ENCODE assay signal across 24 cellular contexts in the genomic region with DNA sequence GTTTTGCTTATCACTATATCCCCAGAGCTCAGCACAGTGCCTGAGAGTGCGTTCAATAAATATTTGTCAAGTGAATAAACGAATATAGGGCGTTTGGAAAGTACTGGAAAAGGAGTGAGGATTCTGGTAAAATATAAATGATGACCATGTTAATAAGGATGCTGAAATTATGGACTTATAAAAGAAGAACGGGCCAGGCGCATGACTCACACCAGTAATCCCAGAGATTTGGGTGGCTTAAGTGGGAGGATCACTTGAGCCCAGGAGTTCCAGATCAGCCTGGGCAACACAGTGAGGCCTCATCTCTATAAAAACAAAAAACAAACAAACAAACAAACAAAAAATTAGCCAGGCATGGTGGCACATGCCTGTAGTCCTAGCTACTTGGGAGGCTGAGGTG.
DNase-seq lines count a peak whose midpoint lies in the region; ATAC-seq and TF ChIP-seq lines count a peak whose summit lies in the region.
"Had no signal": no experiment of that assay in that cellular context is flagged by ENCODE, and none has a peak within 500 bp of the region (broad histone marks: within the 10 kb centered on the region; RNA-seq: fewer than 3 reads in every experiment).

No MANE protein-coding gene starts in this region.

- H3K9ac ChIP-seq in smooth muscle cell (ENCODE audit: low read depth): no peak overlapping the region
- H3K9ac ChIP-seq: BLaER1 had no signal

- no peak for ATAC-seq in WTC11
- ATAC-seq: A549, GM12878 had no signal

- POLR2A ChIA-PET in WTC11 (lab: Charles Lee): no interaction called here

- CTCF ChIA-PET in WTC11 (lab: Charles Lee): no interaction called here

- no peak overlapping the region for H2AFZ ChIP-seq in hepatocyte
- no peak overlapping the region for H2AFZ ChIP-seq in smooth muscle cell (ENCODE audit: low read depth)

- H3K27me3 ChIP-seq in hepatocyte: no peaks in the 10 kb centered on the region
- H3K27me3 ChIP-seq in smooth muscle cell (ENCODE audit: low read depth): no peaks in the 10 kb centered on the region
- H3K27me3 ChIP-seq: BE2C, BLaER1 had no signal

- H3K4me3 ChIP-seq in hepatocyte (no peak overlapping the region), smooth muscle cell (no peak overlapping the region)
- H3K4me3 ChIP-seq: A549, BLaER1, GM12878 had no signal

- no peaks in the 10 kb centered on the region for H3K9me2 ChIP-seq in hepatocyte (replicated peaks; ENCODE audit: insufficient read depth)

- no peak overlapping the region for H3K27ac ChIP-seq in hepatocyte
- no peak overlapping the region for H3K27ac ChIP-seq in smooth muscle cell (ENCODE audit: low read depth)
- H3K27ac ChIP-seq: 22Rv1, A549, BLaER1 had no signal

- no peak overlapping the region for H3K4me3 Mint-ChIP-seq in WTC11
- H3K4me3 Mint-ChIP-seq in T-helper 2 cell treated with Interferon-gamma antibody and Interleukin-4, amounts not matched to agents 5 μg/mL and 100 μg/mL, for 36 hours: no peak overlapping the region
- H3K4me3 Mint-ChIP-seq: CD14-positive monocyte; CD4-positive, alpha-beta memory T cell; CD4-positive, CD25-positive, alpha-beta regulatory T cell; CD8-positive, alpha-beta memory T cell had no signal

- no peaks in the 10 kb centered on the region for H3K9me3 Mint-ChIP-seq in WTC11
- no peaks in the 10 kb centered on the region for H3K9me3 Mint-ChIP-seq in T-helper 2 cell treated with Interferon-gamma antibody and Interleukin-4, amounts not matched to agents 5 μg/mL and 100 μg/mL, for 36 hours
- H3K9me3 Mint-ChIP-seq: CD4-positive, CD25-positive, alpha-beta regulatory T cell; CD8-positive, alpha-beta memory T cell had no signal

- TF ChIP-seq CTCF in hepatocyte (IDR thresholded peaks at IDR 0.05; ENCODE audit: poor library complexity) (no peak), smooth muscle cell (IDR thresholded peaks at IDR 0.05; ENCODE audit: borderline replicate concordance, insufficient read depth, poor library complexity, severe bottlenecking) (no peak), WTC11 (IDR thresholded peaks at IDR 0.05) (no peak)

- H3K27me3 Mint-ChIP-seq in WTC11 (ENCODE audit: low read depth): no peaks in the 10 kb centered on the region
- H3K27me3 Mint-ChIP-seq in T-helper 2 cell treated with Interferon-gamma antibody and Interleukin-4, amounts not matched to agents 5 μg/mL and 100 μg/mL, for 36 hours (ENCODE audit: low read depth): no peaks in the 10 kb centered on the region
- H3K27me3 Mint-ChIP-seq: CD4-positive, alpha-beta memory T cell; CD4-positive, CD25-positive, alpha-beta regulatory T cell; CD8-positive, alpha-beta memory T cell had no signal

- no peaks in the 10 kb centered on the region for H3F3A ChIP-seq in smooth muscle cell (ENCODE audit: low read depth)

- H4K20me1 ChIP-seq in hepatocyte (ENCODE audit: insufficient read depth, poor library complexity, severe bottlenecking): no peaks in the 10 kb centered on the region
- no peaks in the 10 kb centered on the region for H4K20me1 ChIP-seq in smooth muscle cell (ENCODE audit: low read depth)
- H4K20me1 ChIP-seq: BLaER1 had no signal

- H3K36me3 Mint-ChIP-seq in WTC11: no peaks in the 10 kb centered on the region
- H3K36me3 Mint-ChIP-seq in T-helper 2 cell treated with Interferon-gamma antibody and Interleukin-4, amounts not matched to agents 5 μg/mL and 100 μg/mL, for 36 hours (ENCODE audit: low read depth): peaks cover 10% of the 10 kb centered on the region

- no peak overlapping the region for H3K4me2 ChIP-seq in hepatocyte
- H3K4me2 ChIP-seq in smooth muscle cell: no peak overlapping the region
- H3K4me2 ChIP-seq: A549, BLaER1 had no signal

- H3K79me2 ChIP-seq in hepatocyte (no peaks in the 10 kb centered on the region), smooth muscle cell (ENCODE audit: low read depth) (no peaks in the 10 kb centered on the region)

- no peak overlapping the region for H3K27ac Mint-ChIP-seq in WTC11
- H3K27ac Mint-ChIP-seq in T-helper 2 cell treated with Interferon-gamma antibody and Interleukin-4, amounts not matched to agents 5 μg/mL and 100 μg/mL, for 36 hours: no peak overlapping the region
- H3K27ac Mint-ChIP-seq: CD14-positive monocyte; CD4-positive, CD25-positive, alpha-beta regulatory T cell; CD8-positive, alpha-beta memory T cell had no signal

- H3K4me1 ChIP-seq in hepatocyte (ENCODE audit: insufficient read depth): no peaks in the 10 kb centered on the region
- H3K4me1 ChIP-seq in smooth muscle cell (ENCODE audit: low read depth): no peaks in the 10 kb centered on the region
- H3K4me1 ChIP-seq: BLaER1 had no signal

- H3K4me1 Mint-ChIP-seq in WTC11: peaks cover 7% of the 10 kb centered on the region; the same call in 1 of the 2 replicates
- peaks cover 13% of the 10 kb centered on the region for H3K4me1 Mint-ChIP-seq in T-helper 2 cell treated with Interferon-gamma antibody and Interleukin-4, amounts not matched to agents 5 μg/mL and 100 μg/mL, for 36 hours (ENCODE audit: low read depth)

- H3K9me3 ChIP-seq in hepatocyte (ENCODE audit: low read depth) (no peaks in the 10 kb centered on the region), smooth muscle cell (replicated peaks; ENCODE audit: low read depth) (peaks cover 3% of the 10 kb centered on the region)
- H3K9me3 ChIP-seq: A549, BE2C, BLaER1 had no signal

- H3K36me3 ChIP-seq in hepatocyte (replicated peaks; ENCODE audit: insufficient read depth, low read depth) (no peaks in the 10 kb centered on the region), smooth muscle cell (ENCODE audit: low read depth) (peaks cover 9% of the 10 kb centered on the region)
- H3K36me3 ChIP-seq: BLaER1 had no signal

- 78% methylated on average over 5 of the region's 5 CpGs for WGBS in hepatocyte (ENCODE audit: low lambda C conversion rate, missing lambda C conversion rate)
- WGBS in smooth muscle cell (ENCODE audit: low lambda C conversion rate): 17% methylated on average over 5 of the region's 5 CpGs

- DNase-seq in NCI-H82 (lab: John Stamatoyannopoulos, UW): peak; percentile 31
- no peak for DNase-seq in NCI-H82 treated with DMSO at 0.1 percent for 48 hours (lab: John Stamatoyannopoulos, UW; ENCODE audit: unreplicated experiment)
- DNase-seq in amniotic epithelial cell (ENCODE audit: low read depth): peak; percentile 65
- DNase-seq in hepatocyte (ENCODE audit: low spot score): peak; percentile 17
- peak; percentile 0 for DNase-seq in smooth muscle cell (lab: John Stamatoyannopoulos, UW; ENCODE audit: unreplicated experiment)
- no peak for DNase-seq in WTC11 (ENCODE audit: low spot score)
- DNase-seq in T-helper 2 cell treated with Interferon-gamma antibody and Interleukin-4, amounts not matched to agents 5 μg/mL and 100 μg/mL, for 36 hours (ENCODE audit: low spot score): no peak
- no peak for DNase-seq in DMS53 (lab: John Stamatoyannopoulos, UW)
- DNase-seq: ACHN; BE2C; C1 segment of cervical spinal cord; CD4-positive, alpha-beta memory T cell; CD4-positive, CD25-positive, alpha-beta regulatory T cell; CD8-positive, alpha-beta memory T cell; COR-L47; DMS 273 treated with DMSO at 0.1 percent for 48 hours; DMS153; DMS79 treated with DMSO at 0.1 percent for 48 hours; GDM1 had no signal

TF ChIP-seq in WTC11, 78 proteins besides CTCF, POLR2A, EP300 and RAD21 (continues in another document):
- TF ChIP-seq, protein P1, sequence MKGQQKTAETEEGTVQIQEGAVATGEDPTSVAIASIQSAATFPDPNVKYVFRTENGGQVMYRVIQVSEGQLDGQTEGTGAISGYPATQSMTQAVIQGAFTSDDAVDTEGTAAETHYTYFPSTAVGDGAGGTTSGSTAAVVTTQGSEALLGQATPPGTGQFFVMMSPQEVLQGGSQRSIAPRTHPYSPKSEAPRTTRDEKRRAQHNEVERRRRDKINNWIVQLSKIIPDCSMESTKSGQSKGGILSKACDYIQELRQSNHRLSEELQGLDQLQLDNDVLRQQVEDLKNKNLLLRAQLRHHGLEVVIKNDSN (CRISPR knock-in tag; IDR thresholded peaks at IDR 0.05): no peak
- TF ChIP-seq, protein P2, sequence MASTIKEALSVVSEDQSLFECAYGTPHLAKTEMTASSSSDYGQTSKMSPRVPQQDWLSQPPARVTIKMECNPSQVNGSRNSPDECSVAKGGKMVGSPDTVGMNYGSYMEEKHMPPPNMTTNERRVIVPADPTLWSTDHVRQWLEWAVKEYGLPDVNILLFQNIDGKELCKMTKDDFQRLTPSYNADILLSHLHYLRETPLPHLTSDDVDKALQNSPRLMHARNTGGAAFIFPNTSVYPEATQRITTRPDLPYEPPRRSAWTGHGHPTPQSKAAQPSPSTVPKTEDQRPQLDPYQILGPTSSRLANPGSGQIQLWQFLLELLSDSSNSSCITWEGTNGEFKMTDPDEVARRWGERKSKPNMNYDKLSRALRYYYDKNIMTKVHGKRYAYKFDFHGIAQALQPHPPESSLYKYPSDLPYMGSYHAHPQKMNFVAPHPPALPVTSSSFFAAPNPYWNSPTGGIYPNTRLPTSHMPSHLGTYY (CRISPR knock-in tag; IDR thresholded peaks at IDR 0.05): no peak
- TF ChIP-seq NFE2L1 (CRISPR knock-in tag; IDR thresholded peaks at IDR 0.05): no peak
- TF ChIP-seq, protein P3, sequence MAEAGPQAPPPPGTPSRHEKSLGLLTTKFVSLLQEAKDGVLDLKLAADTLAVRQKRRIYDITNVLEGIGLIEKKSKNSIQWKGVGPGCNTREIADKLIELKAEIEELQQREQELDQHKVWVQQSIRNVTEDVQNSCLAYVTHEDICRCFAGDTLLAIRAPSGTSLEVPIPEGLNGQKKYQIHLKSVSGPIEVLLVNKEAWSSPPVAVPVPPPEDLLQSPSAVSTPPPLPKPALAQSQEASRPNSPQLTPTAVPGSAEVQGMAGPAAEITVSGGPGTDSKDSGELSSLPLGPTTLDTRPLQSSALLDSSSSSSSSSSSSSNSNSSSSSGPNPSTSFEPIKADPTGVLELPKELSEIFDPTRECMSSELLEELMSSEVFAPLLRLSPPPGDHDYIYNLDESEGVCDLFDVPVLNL (CRISPR knock-in tag; IDR thresholded peaks at IDR 0.05; ENCODE audit: borderline replicate concordance, low read depth): no peak
- TF ChIP-seq ZNF671 (CRISPR knock-in tag; IDR thresholded peaks at IDR 0.05): no peak
- no peak for TF ChIP-seq KAT7 (CRISPR knock-in tag; IDR thresholded peaks at IDR 0.05; ENCODE audit: borderline replicate concordance)
- TF ChIP-seq, protein P4, sequence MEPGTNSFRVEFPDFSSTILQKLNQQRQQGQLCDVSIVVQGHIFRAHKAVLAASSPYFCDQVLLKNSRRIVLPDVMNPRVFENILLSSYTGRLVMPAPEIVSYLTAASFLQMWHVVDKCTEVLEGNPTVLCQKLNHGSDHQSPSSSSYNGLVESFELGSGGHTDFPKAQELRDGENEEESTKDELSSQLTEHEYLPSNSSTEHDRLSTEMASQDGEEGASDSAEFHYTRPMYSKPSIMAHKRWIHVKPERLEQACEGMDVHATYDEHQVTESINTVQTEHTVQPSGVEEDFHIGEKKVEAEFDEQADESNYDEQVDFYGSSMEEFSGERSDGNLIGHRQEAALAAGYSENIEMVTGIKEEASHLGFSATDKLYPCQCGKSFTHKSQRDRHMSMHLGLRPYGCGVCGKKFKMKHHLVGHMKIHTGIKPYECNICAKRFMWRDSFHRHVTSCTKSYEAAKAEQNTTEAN (CRISPR knock-in tag; IDR thresholded peaks at IDR 0.05): no peak

Comparison
In these comparisons a context has a peak if more than half of its experiments do, and no peak if none do; other contexts are left out.
1. DNase-seq: peak in NCI-H82 (single experiment), amniotic epithelial cell (single experiment), hepatocyte (single experiment) and smooth muscle cell (single experiment); none in NCI-H82 treated with DMSO at 0.1 percent for 48 hours (single experiment), WTC11 (single experiment), T-helper 2 cell treated with Interferon-gamma antibody and Interleukin-4, amounts not matched to agents 5 μg/mL and 100 μg/mL, for 36 hours (single experiment) and DMS53 (single experiment).